26 cellular contexts compared by ENCODE assay signal in genomic region chr3:184352149-184352785, GRCh38. TPM values are rescaled to one million over a fixed set of nuclear protein-coding genes. Genes with fewer than 3 reads are reported as not detected.
DNase-seq lines count a peak whose midpoint lies in the region; ATAC-seq and TF ChIP-seq lines count a peak whose summit lies in the region.
"Had no signal": no experiment of that assay in that cellular context is flagged by ENCODE, and none has a peak within 500 bp of the region (broad histone marks: within the 10 kb centered on the region; RNA-seq: fewer than 3 reads in every experiment).

No MANE protein-coding gene starts in this region.

- POLR2A ChIA-PET in GM10248 (lab: Yijun Ruan, JAX) = no interaction called here

- H3K9ac ChIP-seq in colonic mucosa (ENCODE audit: low read depth in 2 of 2, low read length in 2 of 2) (peak overlapping the region; percentile 28 to 57), mucosa of rectum (ENCODE audit: low read depth in 1 of 2, low read length in 2 of 2) (peak overlapping the region; percentile 67 to 68)

- TF ChIP-seq CTCF in colonic mucosa (IDR thresholded peaks at IDR 0.05) = no peak
- no peak for TF ChIP-seq CTCF in stomach (IDR thresholded peaks at IDR 0.05)
- no peak for TF ChIP-seq CTCF in GM10248 (IDR thresholded peaks at IDR 0.05; ENCODE audit: control extremely low read depth, extremely low read depth, low read depth, missing control alignments)

- no peaks in the 10 kb centered on the region for H3K36me3 ChIP-seq in colonic mucosa
- peaks cover 24% of the 10 kb centered on the region in 2 donors for H3K36me3 ChIP-seq in mucosa of rectum (ENCODE audit: control insufficient read depth in 2 of 2, insufficient read depth in 2 of 2, low read length in 2 of 2)
- peaks cover 0 to 33% (median 15%) of the 10 kb centered on the region in 4 donors for H3K36me3 ChIP-seq in stomach
- H3K36me3 ChIP-seq: BE2C, upper lobe of right lung had no signal

- H3K27ac ChIP-seq in colonic mucosa (peak overlapping the region; percentile 83), mucosa of rectum (ENCODE audit: low read depth in 2 of 2, low read length in 2 of 2) (peak overlapping the region; percentile 89 to 92), stomach (peak overlapping the region in 4 of 5 donors; percentile 0 to 20 (median 14))
- H3K27ac ChIP-seq: prostate gland, upper lobe of right lung had no signal

- H3K9me3 ChIP-seq in colonic mucosa (no peaks in the 10 kb centered on the region), mucosa of rectum (ENCODE audit: control insufficient read depth in 2 of 2, low read length in 2 of 2) (no peaks in the 10 kb centered on the region), stomach (no peaks in the 10 kb centered on the region)
- H3K9me3 ChIP-seq: BE2C, Caco-2, HAP-1, prostate gland, upper lobe of right lung had no signal

- DNase-seq in NCI-H2196 treated with DMSO at 0.1 percent for 48 hours (lab: John Stamatoyannopoulos, UW; ENCODE audit: unreplicated experiment) (peak; percentile 46), colonic mucosa (peak; percentile 95), stomach (peak; percentile 81), GM10248 (ENCODE audit: extremely low spot score) (no peak)
- DNase-seq: BE2C; Caco-2; cortex of kidney; EL; NCI-H1105 treated with DMSO at 0.1 percent for 48 hours; NCI-H2081 treated with DMSO at 0.1 percent for 48 hours; NCI-H510A; RPMI8226; stimulated activated CD4-positive, alpha-beta T cell treated with anti-CD3 and anti-CD28 coated beads, Interleukin-4, amount 100 ng/mL, for 1 hour; stimulated activated naive CD8-positive, alpha-beta T cell treated with anti-CD3 and anti-CD28 coated beads, Interleukin-15, amount 100 ng/mL, for 72 hours; upper lobe of right lung had no signal

- TF ChIP-seq POLR2A in stomach (IDR thresholded peaks at IDR 0.05) = no peak

- ATAC-seq in HG02970 (IDR thresholded peaks at IDR 0.05; ENCODE audit: low FRiP score, unreplicated experiment) (no peak), GM21717 (IDR thresholded peaks at IDR 0.05; ENCODE audit: unreplicated experiment) (no peak)
- ATAC-seq: naive thymus-derived CD8-positive, alpha-beta T cell; stimulated activated naive CD8-positive, alpha-beta T cell treated with anti-CD3 and anti-CD28 coated beads, Interleukin-15, amount 100 ng/mL, for 72 hours; upper lobe of right lung had no signal

- CTCF ChIA-PET in GM10248 (lab: Yijun Ruan, JAX) = interaction anchor here (1.2 to 3.3 kb wide), 4 partner anchors 11 to 162 kb away, joined by 3 to 31 read pairs (median 14); no protein-coding TSS in a partner anchor

- H3K27me3 ChIP-seq in colonic mucosa = no peaks in the 10 kb centered on the region
- H3K27me3 ChIP-seq in mucosa of rectum (ENCODE audit: control insufficient read depth in 2 of 2, insufficient read depth in 2 of 2, low read length in 2 of 2) = no peaks in the 10 kb centered on the region
- no peaks in the 10 kb centered on the region for H3K27me3 ChIP-seq in stomach
- H3K27me3 ChIP-seq: BE2C, upper lobe of right lung had no signal

- TF ChIP-seq EP300 in stomach (IDR thresholded peaks at IDR 0.05) = no peak

- H3K4me3 ChIP-seq in colonic mucosa (no peak overlapping the region), mucosa of rectum (ENCODE audit: low read length in 2 of 2) (peak overlapping the region; percentile 14 to 45), stomach (no peak overlapping the region)
- H3K4me3 ChIP-seq: HAP-1, lung, prostate gland, smooth muscle cell, upper lobe of right lung had no signal

- WGBS in stomach, 5 donors = 51 to 70% (median 56%) methylated on average over 10 to 15 of the region's 15 CpGs

- H3K4me1 ChIP-seq in colonic mucosa (no peaks in the 10 kb centered on the region), mucosa of rectum (ENCODE audit: control insufficient read depth in 2 of 2, insufficient read depth in 2 of 2, low read length in 2 of 2) (peaks cover 26 to 31% of the 10 kb centered on the region in 2 donors), stomach (peaks cover 5 to 33% (median 20%) of the 10 kb centered on the region in 4 donors)
- H3K4me1 ChIP-seq: BE2C, Caco-2, HAP-1, prostate gland, upper lobe of right lung had no signal

- intact Hi-C loops in colonic mucosa (cut with DNase I) = no loop called here
- intact Hi-C loops in stomach (cut with DNase I; ENCODE audit: low total_unique reads) = loop anchor here (10.0 kb wide), 1 partner anchor 47 kb away; no protein-coding TSS in a partner anchor

RNA-seq across cellular contexts. Expression of gene CLCN2, which starts 9.1 kb away (rescaled TPM):
- 10 to 100 TPM; 61.1 to 71.6 TPM for total RNA-seq in colonic mucosa
- total RNA-seq in stomach = 10 to 100 TPM in 2 of 5 donors, 1 to 10 TPM in 3; 4.2 to 34.5 (median 5.8) TPM
- 1 to 10 TPM; 2.1 to 5.1 (median 2.5) TPM for polyA plus RNA-seq in stomach

RNA-seq across cellular contexts. Expression of gene POLR2H, which starts 9.2 kb away (rescaled TPM):
- total RNA-seq in colonic mucosa (100 to 1,000 TPM in 1 of 2 donors, 10 to 100 TPM in 1; 98.2 to 130 TPM), stomach (100 to 1,000 TPM in 2 of 5 donors, 10 to 100 TPM in 3; 14.0 to 273 (median 85.0) TPM)
- 100 to 1,000 TPM; 103 to 142 (median 116) TPM for polyA plus RNA-seq in stomach

RNA-seq across cellular contexts. Expression of gene FAM131A, which starts 14.9 kb away (rescaled TPM):
- total RNA-seq in colonic mucosa (10 to 100 TPM; 15.0 to 22.0 TPM), stomach (10 to 100 TPM in 3 of 5 donors, 1 to 10 TPM in 2; 1.8 to 73.2 (median 28.8) TPM)
- 10 to 100 TPM; 10.0 to 13.0 (median 12.5) TPM for polyA plus RNA-seq in stomach

RNA-seq across cellular contexts. Expression of gene THPO, which starts 25.7 kb away (rescaled TPM):
- under 1 TPM in 1 of 2 donors, not detected in 1; 0.17 TPM for total RNA-seq in colonic mucosa
- total RNA-seq in stomach = not detected
- 1 to 10 TPM in 1 of 3 donors, under 1 TPM in 2; 0.38 to 1.8 (median 0.93) TPM for polyA plus RNA-seq in stomach
- total RNA-seq: activated T-helper 1 cell treated with anti-CD3 and anti-CD28 coated beads, Interleukin-12 subunit alpha, Interleukin-12 subunit beta, Interleukin-2, Interleukin-4 antibody, amounts not matched to agents 30 ng/mL and 10 ng/mL and 1 ng/mL, durations not matched to agents 14 hours and 24 hours and 36 hours; endothelial cell of umbilical vein; HT1080; naive thymus-derived CD8-positive, alpha-beta T cell; prostate gland; smooth muscle cell had no signal
- polyA plus RNA-seq: naive thymus-derived CD8-positive, alpha-beta T cell had no signal

RNA-seq across cellular contexts. Expression of gene CHRD, which starts 27.6 kb away (rescaled TPM):
- total RNA-seq in colonic mucosa = 1 to 10 TPM; 2.0 TPM
- 10 to 100 TPM in 1 of 5 donors, 1 to 10 TPM in 4; 6.1 to 27.2 (median 9.2) TPM for total RNA-seq in stomach
- polyA plus RNA-seq in stomach = 1 to 10 TPM; 5.2 to 7.1 (median 5.7) TPM
- total RNA-seq: activated T-helper 1 cell treated with anti-CD3 and anti-CD28 coated beads, Interleukin-12 subunit alpha, Interleukin-12 subunit beta, Interleukin-2, Interleukin-4 antibody, amounts not matched to agents 30 ng/mL and 10 ng/mL and 1 ng/mL, durations not matched to agents 14 hours and 24 hours and 36 hours; naive thymus-derived CD8-positive, alpha-beta T cell had no signal
- polyA plus RNA-seq: naive thymus-derived CD8-positive, alpha-beta T cell had no signal

Comparison
In these comparisons a context has a peak if more than half of its experiments do, and no peak if none do; other contexts are left out.
1. H3K27ac ChIP-seq: peak in every context shown above with its lines; median percentile 90 in mucosa of rectum; 83 in colonic mucosa; 14 in stomach.
2. H3K4me3 ChIP-seq: peak in mucosa of rectum (2 of 2); none in colonic mucosa (single experiment) and stomach (0 of 4).